In genomic region chr7:37510043-37510634, GRCh38 we compare ENCODE assay signal across 8 cellular contexts.
DNase-seq lines count a peak whose midpoint lies in the region; ATAC-seq and TF ChIP-seq lines count a peak whose summit lies in the region.

No MANE protein-coding gene starts in this region.

- intact Hi-C loops in HCT116 (cut with micrococcal nuclease) (loop anchor here (1.0 kb wide), 1 partner anchor 302 kb away; no protein-coding TSS in a partner anchor), activated B cell treated with CpG ODN at 0.5 μM for 24 hours (cut with micrococcal nuclease) (loop anchor here (1.0 to 10.0 kb wide), 6 partner anchors 158 to 323 kb away; no protein-coding TSS in a partner anchor), tibial artery (cut with DNase I; ENCODE audit: low total_unique reads) (no loop called here)

- no TSS peak for BruUV-seq in HCT116 (replicated peaks; lab: Mats Ljungman, UMichigan)

- no peaks in the 10 kb centered on the region for H3K4me1 Mint-ChIP-seq in activated B cell treated with CpG ODN at 0.5 μM for 24 hours
- H3K4me1 Mint-ChIP-seq in glutamatergic neuron (ENCODE audit: low read depth, unreplicated experiment) = peaks cover 1% of the 10 kb centered on the region

- H3K9ac ChIP-seq in DND-41 (ENCODE audit: low read depth, low read length) = no peak overlapping the region
- H3K9ac ChIP-seq in HCT116 (ENCODE audit: low read length) = no peak overlapping the region

- H3K27ac Mint-ChIP-seq in activated B cell treated with CpG ODN at 0.5 μM for 24 hours (no peak overlapping the region), glutamatergic neuron (ENCODE audit: unreplicated experiment) (no peak overlapping the region)

- DNase-seq in DND-41 (peak; percentile 7), HCT116 (ENCODE audit: low read depth, low spot score) (no peak), activated B cell treated with CpG ODN at 0.5 μM for 24 hours (no peak), glutamatergic neuron (no peak), tibial artery (no peak), DMS114 treated with DMSO at 0.1 percent for 48 hours (lab: John Stamatoyannopoulos, UW; ENCODE audit: unreplicated experiment) (no peak)

- no peaks in the 10 kb centered on the region for H3K79me2 ChIP-seq in DND-41 (ENCODE audit: insufficient read depth, low read length)
- H3K79me2 ChIP-seq in HCT116 (ENCODE audit: insufficient read depth, low read length) = no peaks in the 10 kb centered on the region

- TF ChIP-seq RAD21 in HCT116 (IDR thresholded peaks at IDR 0.05; ENCODE audit: low read depth) = peak; percentile 30

- H3K9me2 ChIP-seq in HCT116 (ENCODE audit: insufficient read depth) = no peaks in the 10 kb centered on the region

- H3K36me3 ChIP-seq in DND-41 (ENCODE audit: insufficient read depth, low read length) = no peaks in the 10 kb centered on the region
- H3K36me3 ChIP-seq in HCT116 (ENCODE audit: control insufficient read depth in 1 of 2, insufficient read depth in 2 of 2, low read length in 2 of 2) = no peaks in the 10 kb centered on the region
- no peaks in the 10 kb centered on the region for H3K36me3 ChIP-seq in tibial artery

- TF ChIP-seq CTCF in DND-41 (IDR thresholded peaks at IDR 0.05; ENCODE audit: borderline replicate concordance, extremely low read depth, low read length, poor library complexity, severe bottlenecking) (peak; percentile 73), HCT116 (IDR thresholded peaks at IDR 0.05 in 2 of 3, conservative IDR thresholded peaks at IDR 0.05 in 1 of 3; ENCODE audit: borderline replicate concordance in 1 of 3, insufficient read depth in 1 of 3, low read depth in 2 of 3, low read length in 2 of 3) (peak; percentile 17 to 67 (median 63); a peak in 5 of 6 replicates), activated B cell treated with CpG ODN at 0.5 μM for 24 hours (IDR thresholded peaks at IDR 0.05) (no peak), glutamatergic neuron (IDR thresholded peaks at IDR 0.05; ENCODE audit: partially characterized antibody, unreplicated experiment) (peak; percentile 58), tibial artery (IDR thresholded peaks at IDR 0.05) (peak; percentile 55)

- H3K27me3 ChIP-seq in DND-41 (ENCODE audit: insufficient read depth, low read length, poor library complexity) (peaks cover 18% of the 10 kb centered on the region), HCT116 (ENCODE audit: insufficient read depth, low read length) (peaks cover 18% of the 10 kb centered on the region), tibial artery (no peaks in the 10 kb centered on the region)

- H2AFZ ChIP-seq in DND-41 (ENCODE audit: low read depth, low read length) = no peak overlapping the region
- H2AFZ ChIP-seq in HCT116 (ENCODE audit: low read depth, low read length, poor library complexity, severe bottlenecking) = no peak overlapping the region

- peaks cover 14% of the 10 kb centered on the region for H3K27me3 Mint-ChIP-seq in activated B cell treated with CpG ODN at 0.5 μM for 24 hours
- peaks cover 2% of the 10 kb centered on the region for H3K27me3 Mint-ChIP-seq in glutamatergic neuron (ENCODE audit: unreplicated experiment)

- H3K4me3 ChIP-seq in DND-41 (ENCODE audit: low read depth in 1 of 2, low read length in 2 of 2) (no peak overlapping the region), HCT116 (replicated peaks in 1 of 2; ENCODE audit: low read depth in 1 of 2, low read length in 2 of 2) (no peak overlapping the region), tibial artery (no peak overlapping the region)

- TF ChIP-seq POLR2A in HCT116 (IDR thresholded peaks at IDR 0.05; ENCODE audit: borderline replicate concordance, extremely low read depth, insufficient read depth, insufficient read length) = no peak

- H3K4me3 Mint-ChIP-seq in activated B cell treated with CpG ODN at 0.5 μM for 24 hours (no peak overlapping the region), glutamatergic neuron (ENCODE audit: unreplicated experiment) (no peak overlapping the region)

- H3K9me3 ChIP-seq in DND-41 (ENCODE audit: insufficient read depth, low read length, severe bottlenecking) = no peaks in the 10 kb centered on the region
- H3K9me3 ChIP-seq in HCT116 (ENCODE audit: control insufficient read depth in 1 of 2, insufficient read depth in 1 of 2, low read depth in 1 of 2, low read length in 2 of 2) = no peaks in the 10 kb centered on the region
- H3K9me3 ChIP-seq in tibial artery = no peaks in the 10 kb centered on the region

- H3K4me2 ChIP-seq in DND-41 (ENCODE audit: insufficient read depth, low read length) = no peak overlapping the region
- H3K4me2 ChIP-seq in HCT116 (ENCODE audit: low read length) = no peak overlapping the region

- H3K4me1 ChIP-seq in DND-41 (ENCODE audit: insufficient read depth, low read length) (no peaks in the 10 kb centered on the region), HCT116 (ENCODE audit: control insufficient read depth in 1 of 2, insufficient read depth in 2 of 2, low read length in 2 of 2) (no peaks in the 10 kb centered on the region), tibial artery (no peaks in the 10 kb centered on the region)

- H3K36me3 Mint-ChIP-seq in activated B cell treated with CpG ODN at 0.5 μM for 24 hours (ENCODE audit: low read depth) = no peaks in the 10 kb centered on the region
- no peaks in the 10 kb centered on the region for H3K36me3 Mint-ChIP-seq in glutamatergic neuron (ENCODE audit: unreplicated experiment)

- H4K20me1 ChIP-seq in DND-41 (ENCODE audit: insufficient read depth, low read length) (no peaks in the 10 kb centered on the region), HCT116 (ENCODE audit: insufficient read depth) (no peaks in the 10 kb centered on the region)

- RAD21 ChIA-PET in HCT116 (lab: Charles Lee; ENCODE audit: low non-redundant PET in 1 of 2, low total read pairs in 2 of 2, uncharacterized antibody in 2 of 2, unreplicated experiment in 2 of 2) = no interaction called here

- POLR2A ChIA-PET in HCT116 (lab: Charles Lee) = no interaction called here
- POLR2A ChIA-PET in activated B cell treated with CpG ODN at 0.5 μM for 24 hours (lab: Charles Lee) = no interaction called here

- H3K9me3 Mint-ChIP-seq in activated B cell treated with CpG ODN at 0.5 μM for 24 hours (no peaks in the 10 kb centered on the region), glutamatergic neuron (ENCODE audit: unreplicated experiment) (no peaks in the 10 kb centered on the region)

- no peak overlapping the region for H3K27ac ChIP-seq in DND-41 (ENCODE audit: low read length)
- no peak overlapping the region for H3K27ac ChIP-seq in HCT116 (ENCODE audit: low read depth, low read length)
- no peak overlapping the region for H3K27ac ChIP-seq in tibial artery

- peak; percentile 64; the same call in 1 of the 3 replicates for ATAC-seq in DND-41 (ENCODE audit: insufficient read depth, low read depth)
- ATAC-seq in HCT116 = no peak
- ATAC-seq in activated B cell treated with CpG ODN at 0.5 μM for 24 hours (ENCODE audit: low read depth) = peak; percentile 60
- no peak for ATAC-seq in HG03469 (IDR thresholded peaks at IDR 0.05; ENCODE audit: unreplicated experiment)
- no peak for ATAC-seq in HG02610 (IDR thresholded peaks at IDR 0.05; ENCODE audit: unreplicated experiment)

- CTCF ChIA-PET in HCT116 (lab: Charles Lee) = interaction anchor here (0.6 to 1.2 kb wide), 3 partner anchors 15 to 276 kb away, joined by 3 to 5 read pairs (median 4); no protein-coding TSS in a partner anchor
- CTCF ChIA-PET in activated B cell treated with CpG ODN at 0.5 μM for 24 hours (lab: Charles Lee) = interaction anchor here (0.8 to 6.6 kb wide), 6 partner anchors 8 to 322 kb away, joined by 3 to 35 read pairs (median 12); no protein-coding TSS in a partner anchor

TF ChIP-seq in HCT116, 20 proteins besides CTCF, POLR2A, EP300 and RAD21 (continues in another document):
- TF ChIP-seq EZH2 (IDR thresholded peaks at IDR 0.05) (no peak), JUND (IDR thresholded peaks at IDR 0.05) (no peak), CEBPB (IDR thresholded peaks at IDR 0.05; ENCODE audit: low read depth) (no peak), SIN3A (IDR thresholded peaks at IDR 0.05; ENCODE audit: low read depth) (no peak), SP1 (IDR thresholded peaks at IDR 0.05; ENCODE audit: low read depth) (no peak), SRF (IDR thresholded peaks at IDR 0.05; ENCODE audit: low read depth) (no peak), YY1 (IDR thresholded peaks at IDR 0.05; ENCODE audit: extremely low read depth, insufficient replicate concordance, low read depth, low read length) (no peak), CBX3 (IDR thresholded peaks at IDR 0.05; ENCODE audit: low read depth) (no peak), EGR1 (IDR thresholded peaks at IDR 0.05; ENCODE audit: low read depth) (no peak), EZH2phosphoT487 (IDR thresholded peaks at IDR 0.05; ENCODE audit: borderline replicate concordance) (no peak), ZNF274 (IDR thresholded peaks at IDR 0.05; ENCODE audit: low read depth, low read length) (no peak), REST (IDR thresholded peaks at IDR 0.05; ENCODE audit: low read depth) (no peak), POLR2AphosphoS5 (IDR thresholded peaks at IDR 0.05; ENCODE audit: low read depth, low read length) (no peak), ZFX (IDR thresholded peaks at IDR 0.05) (no peak)

Comparison
In these comparisons a context has a peak if more than half of its experiments do, and no peak if none do; other contexts are left out.
1. ATAC-seq: peak in DND-41 (single experiment) and activated B cell treated with CpG ODN at 0.5 μM for 24 hours (single experiment); none in HCT116 (single experiment), HG03469 (single experiment) and HG02610 (single experiment).